25 cellular contexts compared by ENCODE assay signal in the genomic region with DNA sequence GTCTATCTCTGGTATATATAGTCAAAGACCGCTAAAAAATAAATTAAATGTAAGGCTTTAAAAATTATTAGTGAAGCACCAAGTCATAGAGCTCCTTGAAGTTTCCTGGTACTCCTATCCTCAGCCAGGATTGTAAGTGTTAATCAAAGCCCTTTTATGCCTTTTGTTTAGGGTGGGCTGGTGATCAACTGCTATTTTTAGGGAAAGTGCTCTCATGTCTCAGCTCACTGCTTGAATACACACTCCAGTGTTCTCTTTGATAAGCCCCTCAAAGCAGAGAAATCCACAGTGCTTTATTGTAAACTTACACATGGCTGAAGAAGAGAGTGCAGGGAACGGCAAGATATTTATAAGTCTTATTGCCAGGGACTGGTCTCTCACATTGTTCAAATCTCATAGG.
"Had no signal": no experiment of that assay in that cellular context is flagged by ENCODE, and none has a peak within 500 bp of the region (broad histone marks: within the 10 kb centered on the region; RNA-seq: fewer than 3 reads in every experiment).

No MANE protein-coding gene starts in this region.

- H3K27me3 ChIP-seq: body of pancreas, gastrocnemius medialis, right lobe of liver, suprapubic skin, transverse colon had no signal

- H3K9me3 Mint-ChIP-seq: activated naive CD8-positive, alpha-beta T cell treated with anti-CD3 and anti-CD28 coated beads, Interleukin-2, amount 50 U/mL, for 24 hours; nephron; stimulated activated effector memory CD8-positive, alpha-beta T cell treated with anti-CD3 and anti-CD28 coated beads, Interleukin-12 subunit alpha, Interleukin-12 subunit beta, amount 100 ng/mL, for 72 hours; stimulated activated naive CD8-positive, alpha-beta T cell treated with anti-CD3 and anti-CD28 coated beads, Interleukin-15, amount 100 ng/mL, for 72 hours; T-helper 1 cell treated with Interleukin-12 subunit alpha and Interleukin-12 subunit beta and Interleukin-4 antibody, amounts not matched to agents 30 μg/mL and 1 μg/mL, for 36 hours had no signal

- H3K4me3 Mint-ChIP-seq: activated naive CD8-positive, alpha-beta T cell treated with anti-CD3 and anti-CD28 coated beads, Interleukin-2, amount 50 U/mL, for 24 hours; nephron; stimulated activated effector memory CD8-positive, alpha-beta T cell treated with anti-CD3 and anti-CD28 coated beads, Interleukin-12 subunit alpha, Interleukin-12 subunit beta, amount 100 ng/mL, for 72 hours; stimulated activated naive CD8-positive, alpha-beta T cell treated with anti-CD3 and anti-CD28 coated beads, Interleukin-15, amount 100 ng/mL, for 72 hours; T-helper 1 cell treated with Interleukin-12 subunit alpha and Interleukin-12 subunit beta and Interleukin-4 antibody, amounts not matched to agents 30 μg/mL and 1 μg/mL, for 36 hours had no signal

- H3K4me3 ChIP-seq: body of pancreas, gastrocnemius medialis, right lobe of liver, suprapubic skin, transverse colon had no signal

- H3K27ac Mint-ChIP-seq: activated naive CD8-positive, alpha-beta T cell treated with anti-CD3 and anti-CD28 coated beads, Interleukin-2, amount 50 U/mL, for 24 hours; nephron; stimulated activated effector memory CD8-positive, alpha-beta T cell treated with anti-CD3 and anti-CD28 coated beads, Interleukin-12 subunit alpha, Interleukin-12 subunit beta, amount 100 ng/mL, for 72 hours; stimulated activated naive CD8-positive, alpha-beta T cell treated with anti-CD3 and anti-CD28 coated beads, Interleukin-15, amount 100 ng/mL, for 72 hours; T-helper 1 cell treated with Interleukin-12 subunit alpha and Interleukin-12 subunit beta and Interleukin-4 antibody, amounts not matched to agents 30 μg/mL and 1 μg/mL, for 36 hours had no signal

- H3K4me1 ChIP-seq: gastrocnemius medialis, right lobe of liver, suprapubic skin, transverse colon had no signal

- H3K36me3 ChIP-seq: gastrocnemius medialis, right lobe of liver, suprapubic skin, transverse colon had no signal

- H3K9me3 ChIP-seq: body of pancreas, gastrocnemius medialis, right lobe of liver, suprapubic skin, transverse colon had no signal

- H3K27ac ChIP-seq: body of pancreas, gastrocnemius medialis, right lobe of liver, suprapubic skin, transverse colon had no signal

- H3K4me1 Mint-ChIP-seq: activated naive CD8-positive, alpha-beta T cell treated with anti-CD3 and anti-CD28 coated beads, Interleukin-2, amount 50 U/mL, for 24 hours; nephron; stimulated activated effector memory CD8-positive, alpha-beta T cell treated with anti-CD3 and anti-CD28 coated beads, Interleukin-12 subunit alpha, Interleukin-12 subunit beta, amount 100 ng/mL, for 72 hours; stimulated activated naive CD8-positive, alpha-beta T cell treated with anti-CD3 and anti-CD28 coated beads, Interleukin-15, amount 100 ng/mL, for 72 hours had no signal

- ATAC-seq: activated naive CD8-positive, alpha-beta T cell treated with anti-CD3 and anti-CD28 coated beads, Interleukin-2, amount 50 U/mL, for 24 hours; body of pancreas; esophagus mucosa; gastrocnemius medialis; left ventricle myocardium superior; right lobe of liver; stimulated activated effector memory CD8-positive, alpha-beta T cell treated with anti-CD3 and anti-CD28 coated beads, Interleukin-12 subunit alpha, Interleukin-12 subunit beta, amount 100 ng/mL, for 72 hours; stimulated activated naive CD8-positive, alpha-beta T cell treated with anti-CD3 and anti-CD28 coated beads, Interleukin-15, amount 100 ng/mL, for 72 hours had no signal

- H3K27me3 Mint-ChIP-seq: activated naive CD8-positive, alpha-beta T cell treated with anti-CD3 and anti-CD28 coated beads, Interleukin-2, amount 50 U/mL, for 24 hours; stimulated activated naive CD8-positive, alpha-beta T cell treated with anti-CD3 and anti-CD28 coated beads, Interleukin-15, amount 100 ng/mL, for 72 hours had no signal

- H3K36me3 Mint-ChIP-seq: stimulated activated effector memory CD8-positive, alpha-beta T cell treated with anti-CD3 and anti-CD28 coated beads, Interleukin-12 subunit alpha, Interleukin-12 subunit beta, amount 100 ng/mL, for 72 hours had no signal

- DNase-seq: activated CD4-positive, alpha-beta T cell treated with anti-CD3 and anti-CD28 coated beads for 4 hours; activated CD4-positive, alpha-beta T cell treated with anti-CD3 and anti-CD28 coated beads, Interleukin-2, amount 50 U/mL, for 48 hours; activated CD4-positive, CD25-positive, alpha-beta regulatory T cell; activated effector memory CD4-positive, alpha-beta T cell treated with Interleukin-2 at 50 U/mL for 16 hours; activated naive CD4-positive, alpha-beta T cell treated with anti-CD3 and anti-CD28 coated beads, Interleukin-2, amount 50 U/mL, for 16 hours; activated naive CD8-positive, alpha-beta T cell treated with anti-CD3 and anti-CD28 coated beads, Interleukin-2, amount 50 U/mL, for 24 hours; activated T-cell treated with anti-CD3 and anti-CD28 coated beads, Interleukin-2, amount 50 U/mL, for 48 hours; body of pancreas; effector CD4-positive, alpha-beta T cell; gastrocnemius medialis; hippocampal formation; left ventricle myocardium superior; mammary epithelial cell; occipital lobe; right lobe of liver; small intestine; stimulated activated CD4-positive, alpha-beta T cell treated with anti-CD3 and anti-CD28 coated beads, Interleukin-2, amount 100 ng/mL, for 24 hours; stimulated activated naive CD8-positive, alpha-beta T cell treated with anti-CD3 and anti-CD28 coated beads, Interleukin-15, amount 100 ng/mL, for 72 hours; T1000; transverse colon had no signal
